ENCODE assay signal across 17 cellular contexts in the genomic region with DNA sequence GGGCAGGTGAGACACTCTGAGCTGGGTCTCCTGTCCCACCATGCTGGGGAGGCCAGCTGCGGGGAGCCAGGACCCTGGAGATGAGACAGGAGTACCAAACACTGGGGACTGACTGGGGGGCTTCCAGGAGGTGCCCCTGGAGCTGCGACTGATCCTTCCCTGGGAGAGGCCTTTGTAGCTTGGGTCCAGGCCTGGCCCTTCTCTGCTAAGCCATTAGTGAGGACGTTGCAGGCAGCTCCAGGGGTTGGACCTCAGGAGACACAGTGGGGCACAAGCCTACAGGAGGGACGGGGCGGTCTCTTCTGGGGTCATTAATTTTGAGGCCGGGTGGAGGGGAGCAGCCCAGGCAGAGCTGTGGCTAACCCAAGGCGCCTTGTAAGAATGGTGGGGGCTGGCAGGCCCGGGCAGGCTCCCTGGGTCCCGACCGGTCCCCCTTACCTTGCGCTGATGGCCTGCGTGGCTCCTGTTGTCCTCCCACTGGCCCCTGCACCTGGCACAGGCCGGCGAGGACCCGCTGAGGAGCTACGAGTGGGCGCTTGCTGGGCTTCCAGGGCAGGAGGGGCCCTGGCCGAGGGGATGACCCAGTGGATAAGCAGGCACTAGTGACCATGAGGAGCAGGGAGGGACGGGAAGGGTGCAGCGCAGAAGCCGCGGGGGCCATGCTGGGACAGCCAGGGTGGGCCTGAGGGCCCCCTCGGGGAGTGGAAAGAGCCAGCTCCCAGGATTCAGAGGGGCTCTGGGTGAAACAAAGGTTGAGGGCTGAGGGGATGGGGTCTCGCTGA. TPM values are rescaled to one million over a fixed set of nuclear protein-coding genes. Genes with fewer than 3 reads are reported as not detected.
A peak's percentile ranks its signal among the peaks of the same experiment; 100 is the strongest.
DNase-seq lines count a peak whose midpoint lies in the region; ATAC-seq and TF ChIP-seq lines count a peak whose summit lies in the region.
"Had no signal": no experiment of that assay in that cellular context is flagged by ENCODE, and none has a peak within 500 bp of the region (broad histone marks: within the 10 kb centered on the region; RNA-seq: fewer than 3 reads in every experiment).

No MANE protein-coding gene starts in this region.

- H3K9me3 ChIP-seq in lower lobe of right lung = no peaks in the 10 kb centered on the region
- H3K9me3 ChIP-seq: transverse colon had no signal

- H3K27me3 ChIP-seq in lower lobe of right lung (ENCODE audit: low read depth) = no peaks in the 10 kb centered on the region
- H3K27me3 ChIP-seq: esophagus muscularis mucosa, stomach, transverse colon had no signal

- H3K36me3 ChIP-seq in lower lobe of right lung = peaks cover 35% of the 10 kb centered on the region

- DNase-seq in left ventricle myocardium superior (peak; percentile 27), Right ventricle myocardium superior (no peak), lower lobe of right lung (peak; percentile 45), DMS53 treated with DMSO at 0.1 percent for 48 hours (lab: John Stamatoyannopoulos, UW; ENCODE audit: unreplicated experiment) (no peak)
- DNase-seq: effector memory CD4-positive, alpha-beta T cell; NCI-H1048; NCI-H187 treated with DMSO at 0.1 percent for 48 hours had no signal

- ATAC-seq in left ventricle myocardium superior = no peak
- ATAC-seq in Right ventricle myocardium superior (ENCODE audit: poor library complexity) = no peak
- no peak for ATAC-seq in lower lobe of right lung
- ATAC-seq in GM21528 (IDR thresholded peaks at IDR 0.05; ENCODE audit: low FRiP score, unreplicated experiment) = no peak
- ATAC-seq in HG03139 (IDR thresholded peaks at IDR 0.05; ENCODE audit: unreplicated experiment) = no peak

- peaks cover 15% of the 10 kb centered on the region for H3K4me1 ChIP-seq in lower lobe of right lung

- H3K27ac ChIP-seq in lower lobe of right lung = no peak overlapping the region
- H3K27ac ChIP-seq: esophagus muscularis mucosa, stomach, transverse colon had no signal

- no peak overlapping the region for H3K4me3 ChIP-seq in lower lobe of right lung
- H3K4me3 ChIP-seq: esophagus muscularis mucosa, stomach, transverse colon had no signal

- TF ChIP-seq CTCF in lower lobe of right lung (IDR thresholded peaks at IDR 0.05) = no peak

- intact Hi-C loops in left ventricle myocardium superior (cut with micrococcal nuclease) (no loop called here), Right ventricle myocardium superior (cut with DNase I) (no loop called here), lower lobe of right lung (cut with DNase I) (no loop called here)

RNA-seq across cellular contexts. Expression of a gene that starts 5.1 kb away (rescaled TPM):
- total RNA-seq in left ventricle myocardium superior (49.8 TPM), Right ventricle myocardium superior (41.7 TPM), lower lobe of right lung (21.9 TPM)

RNA-seq across cellular contexts. Expression of a gene that starts 15.6 kb away (rescaled TPM):
- total RNA-seq in left ventricle myocardium superior (not detected), Right ventricle myocardium superior (not detected), lower lobe of right lung (not detected)
- total RNA-seq: activated CD4-positive, alpha-beta memory T cell treated with anti-CD3 and anti-CD28 coated beads, Interleukin-2, amount 10 ng/mL, durations not matched to agents 7 days and 5 days; B cell; esophagus muscularis mucosa; frontal cortex; lower leg skin; omental fat pad; stomach; transverse colon had no signal

RNA-seq across cellular contexts. Expression of a gene that starts 26.0 kb away (rescaled TPM):
- total RNA-seq in left ventricle myocardium superior (23.3 TPM), Right ventricle myocardium superior (23.3 TPM), lower lobe of right lung (22.8 TPM)

RNA-seq across cellular contexts. Expression of a gene that starts 40.3 kb away (rescaled TPM):
- total RNA-seq in left ventricle myocardium superior (not detected), Right ventricle myocardium superior (not detected), lower lobe of right lung (not detected)
- total RNA-seq: activated CD4-positive, alpha-beta memory T cell treated with anti-CD3 and anti-CD28 coated beads, Interleukin-2, amount 10 ng/mL, durations not matched to agents 7 days and 5 days; B cell; esophagus muscularis mucosa; frontal cortex; omental fat pad; stomach; transverse colon had no signal

RNA-seq across cellular contexts. Expression of a gene that starts 56.0 kb away (rescaled TPM):
- total RNA-seq in left ventricle myocardium superior = not detected
- total RNA-seq in Right ventricle myocardium superior = not detected
- not detected for total RNA-seq in lower lobe of right lung
- total RNA-seq: activated CD4-positive, alpha-beta memory T cell treated with anti-CD3 and anti-CD28 coated beads, Interleukin-2, amount 10 ng/mL, durations not matched to agents 7 days and 5 days; B cell; esophagus muscularis mucosa; frontal cortex; omental fat pad; stomach; transverse colon had no signal

Comparison
In these comparisons a context has a peak if more than half of its experiments do, and no peak if none do; other contexts are left out.
1. DNase-seq: peak in left ventricle myocardium superior (single experiment) and lower lobe of right lung (single experiment); none in Right ventricle myocardium superior (single experiment) and DMS53 treated with DMSO at 0.1 percent for 48 hours (single experiment).